Comparison of ENCODE assay signal across 8 cellular contexts in the genomic region with DNA sequence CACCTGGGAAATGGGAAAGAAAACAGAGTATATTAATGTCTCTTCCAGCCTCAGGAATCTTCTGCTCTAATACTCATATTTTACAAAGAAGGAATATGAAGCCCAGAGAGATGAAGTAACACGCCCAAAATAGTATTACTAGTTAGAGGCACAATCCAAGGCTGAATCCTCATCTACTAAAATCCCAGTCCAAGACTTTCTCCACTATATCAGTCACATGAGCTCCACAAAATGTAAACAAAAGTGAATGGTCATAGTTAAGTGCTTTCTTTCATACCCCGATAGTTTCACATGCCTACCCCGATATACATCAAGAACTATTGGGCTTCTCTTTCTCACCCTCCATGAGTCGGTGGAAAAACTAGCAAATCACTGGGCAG. TPM values are rescaled to one million over a fixed set of nuclear protein-coding genes. Genes with fewer than 3 reads are reported as not detected.
DNase-seq lines count a peak whose midpoint lies in the region; FAIRE-seq and TF ChIP-seq lines count a peak whose summit lies in the region.

No MANE protein-coding gene starts in this region.

- H3K4me1 Mint-ChIP-seq in activated naive CD4-positive, alpha-beta T cell treated with anti-CD3 and anti-CD28 coated beads, Interleukin-2, amount 50 U/mL, for 24 hours = peaks cover 19% of the 10 kb centered on the region

- H4K20me1 ChIP-seq in keratinocyte (ENCODE audit: control insufficient read depth, extremely low read depth, insufficient read depth, low read length) = no peaks in the 10 kb centered on the region

- H3K9ac ChIP-seq in keratinocyte (ENCODE audit: control insufficient read depth, extremely low read depth, insufficient read depth, low read length) = peak overlapping the region; percentile 97

- peak overlapping the region; percentile 98 for H2AFZ ChIP-seq in keratinocyte (ENCODE audit: control insufficient read depth, low read length)

- peaks cover 2% of the 10 kb centered on the region for H3K27me3 Mint-ChIP-seq in activated naive CD4-positive, alpha-beta T cell treated with anti-CD3 and anti-CD28 coated beads, Interleukin-2, amount 50 U/mL, for 24 hours

- H3K4me1 ChIP-seq in adrenal gland (replicated peaks in 1 of 2) = peaks cover 6 to 13% of the 10 kb centered on the region in 2 donors
- peaks cover 10% of the 10 kb centered on the region for H3K4me1 ChIP-seq in keratinocyte (ENCODE audit: control insufficient read depth, extremely low read depth, insufficient read depth, low read length)

- peak overlapping the region; percentile 100 for H3K27ac Mint-ChIP-seq in activated naive CD4-positive, alpha-beta T cell treated with anti-CD3 and anti-CD28 coated beads, Interleukin-2, amount 50 U/mL, for 24 hours

- peak overlapping the region in 3 of 4 donors; percentile 57 to 71 (median 65) for H3K4me3 ChIP-seq in adrenal gland
- peak overlapping the region; percentile 62 to 89 (median 85) for H3K4me3 ChIP-seq in keratinocyte (ENCODE audit: control insufficient read depth in 2 of 3, extremely low read depth in 1 of 3, insufficient read depth in 2 of 3, low read depth in 1 of 3, low read length in 3 of 3)

- H3K36me3 ChIP-seq in adrenal gland (replicated peaks in 1 of 2) = peaks cover 0 to 21% of the 10 kb centered on the region in 2 donors
- peaks cover 0 to 2% of the 10 kb centered on the region in 2 experiments for H3K36me3 ChIP-seq in keratinocyte (ENCODE audit: control insufficient read depth in 2 of 2, extremely low read depth in 1 of 2, insufficient read depth in 2 of 2, low read length in 2 of 2)

- FAIRE-seq in keratinocyte (lab: Jason Lieb, UNC) = no peak
- no peak for FAIRE-seq in H54 (lab: Jason Lieb, UNC)

- H3K36me3 Mint-ChIP-seq in activated naive CD4-positive, alpha-beta T cell treated with anti-CD3 and anti-CD28 coated beads, Interleukin-2, amount 50 U/mL, for 24 hours = peaks cover 3% of the 10 kb centered on the region

- intact Hi-C loops in adrenal gland (cut with DNase I) = no loop called here

- TF ChIP-seq POLR2A in adrenal gland (IDR thresholded peaks at IDR 0.05) (no peak), H54 (IDR thresholded peaks at IDR 0.05; ENCODE audit: low read depth, low read length) (no peak)

- H3K4me3 Mint-ChIP-seq in activated naive CD4-positive, alpha-beta T cell treated with anti-CD3 and anti-CD28 coated beads, Interleukin-2, amount 50 U/mL, for 24 hours = peak overlapping the region; percentile 99

- no peaks in the 10 kb centered on the region for H3K9me3 Mint-ChIP-seq in activated naive CD4-positive, alpha-beta T cell treated with anti-CD3 and anti-CD28 coated beads, Interleukin-2, amount 50 U/mL, for 24 hours

- peak overlapping the region; percentile 94 for H3K4me2 ChIP-seq in keratinocyte (ENCODE audit: control insufficient read depth, extremely low read depth, insufficient read depth, low read depth, low read length)

- H3K9me3 ChIP-seq in adrenal gland (replicated peaks in 1 of 3) (no peaks in the 10 kb centered on the region), keratinocyte (ENCODE audit: control insufficient read depth, low read depth, low read length) (no peaks in the 10 kb centered on the region)

- H3K27me3 ChIP-seq in adrenal gland (no peaks in the 10 kb centered on the region), keratinocyte (ENCODE audit: control insufficient read depth, extremely low read depth, insufficient read depth, low read length) (no peaks in the 10 kb centered on the region)

- H3K9me1 ChIP-seq in keratinocyte (ENCODE audit: control insufficient read depth, extremely low read depth, insufficient read depth, low read length) = no peaks in the 10 kb centered on the region

- H3K27ac ChIP-seq in adrenal gland (peak overlapping the region; percentile 17 to 92 (median 76)), keratinocyte (ENCODE audit: control insufficient read depth, insufficient read depth, low read length) (peak overlapping the region; percentile 93), substantia nigra (ENCODE audit: low read depth, low read length, poor library complexity, severe bottlenecking) (peak overlapping the region; percentile 66)

- 7 to 11% (median 10%) methylated on average over 4 of the region's 4 CpGs for WGBS in adrenal gland, 4 donors

- no peak for DNase-seq in activated naive CD4-positive, alpha-beta T cell (lab: John Stamatoyannopoulos, UW)
- DNase-seq in adrenal gland (no peak), keratinocyte (ENCODE audit: low read depth, low spot score) (no peak), substantia nigra (lab: John Stamatoyannopoulos, UW) (no peak), H54 (ENCODE audit: insufficient read length, low spot score) (no peak), NCI-H748 (lab: John Stamatoyannopoulos, UW; ENCODE audit: unreplicated experiment) (no peak), SK-N-DZ (ENCODE audit: low spot score) (no peak)

- dilution Hi-C loops in keratinocyte (cut with MboI; ENCODE audit: extremely low pct_ligation_motif_present, low sequenced_read_pairs) = no loop called here

- TF ChIP-seq CTCF in adrenal gland (IDR thresholded peaks at IDR 0.05) (no peak), keratinocyte (optimal IDR thresholded peaks at IDR 0.05 in 1 of 3, IDR thresholded peaks at IDR 0.05 in 1 of 3, conservative IDR thresholded peaks at IDR 0.05 in 1 of 3; ENCODE audit: extremely low read depth in 1 of 3, insufficient read depth in 2 of 3, low read length in 3 of 3) (no peak)

- peaks cover 13% of the 10 kb centered on the region for H3K79me2 ChIP-seq in keratinocyte (ENCODE audit: control insufficient read depth, insufficient read depth, low read length)

RNA-seq across cellular contexts. Expression of gene INTS2, which starts 1.0 kb away (rescaled TPM):
- total RNA-seq in adrenal gland = 10 to 100 TPM in 3 of 8 donors, 1 to 10 TPM in 5; 3.9 to 14.1 (median 9.3) TPM
- polyA plus RNA-seq in adrenal gland = 1 to 10 TPM; 1.3 to 7.6 (median 1.9) TPM
- 7.9 to 10.4 TPM (median 8.2 TPM) in 3 replicates for polyA plus RNA-seq in keratinocyte
- 3.6 TPM for polyA plus RNA-seq in keratinocyte (2011; ENCODE audit: low read depth)
- 2.0 and 3.6 TPM in 2 replicates for polyA plus RNA-seq in keratinocyte (2011; cell fraction: cytosol; rRNA removed)
- 13.4 and 16.0 TPM in 2 replicates for polyA plus RNA-seq in keratinocyte (2011; cell fraction: nucleus; rRNA removed)
- polyA plus RNA-seq in keratinocyte (2012; ENCODE audit: low replicate concordance) = 5.0 and 5.1 TPM in 2 replicates
- polyA minus RNA-seq in keratinocyte = 5.8 to 24.9 TPM (median 18.4 TPM) in 3 replicates
- polyA minus RNA-seq in keratinocyte (2011; cell fraction: cytosol; rRNA and poly(A)+ RNA removed) = 10.9 TPM
- polyA minus RNA-seq in keratinocyte (2011; cell fraction: nucleus; rRNA and poly(A)+ RNA removed) = 26.5 and 39.9 TPM in 2 replicates
- 19.2 and 19.3 TPM in 2 replicates for polyA plus RNA-seq in SK-N-DZ (2014; cell fraction: cytosol; rRNA removed)
- 18.8 and 25.4 TPM in 2 replicates for polyA plus RNA-seq in SK-N-DZ (2014; cell fraction: nucleus; rRNA removed)
